In the genomic region with DNA sequence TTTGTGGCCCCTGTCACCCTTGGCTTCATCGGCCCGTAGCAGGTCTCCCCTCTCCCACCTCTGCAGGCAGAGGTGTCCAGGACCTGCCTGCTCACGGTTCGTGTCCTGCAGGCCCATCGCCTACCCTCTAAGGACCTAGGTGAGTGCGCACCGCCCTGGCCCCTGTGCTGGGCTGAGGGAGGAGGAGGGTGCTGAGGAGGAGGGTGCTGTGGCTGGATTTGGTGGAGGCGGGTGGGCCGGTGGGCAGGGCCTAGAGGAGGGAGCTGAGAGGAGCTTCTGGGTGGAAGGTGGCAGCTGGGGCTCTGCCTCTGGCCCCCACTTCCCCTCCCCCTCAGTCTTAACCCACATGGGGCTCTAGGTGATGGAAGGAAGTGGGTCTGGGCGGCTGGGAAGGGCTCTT, we compare ENCODE assay signal across 19 cellular contexts. TPM values are rescaled to one million over a fixed set of nuclear protein-coding genes. Genes with fewer than 3 reads are reported as not detected.
DNase-seq lines count a peak whose midpoint lies in the region; ATAC-seq, FAIRE-seq and TF ChIP-seq lines count a peak whose summit lies in the region.
"Had no signal": no experiment of that assay in that cellular context is flagged by ENCODE, and none has a peak within 500 bp of the region (broad histone marks: within the 10 kb centered on the region; RNA-seq: fewer than 3 reads in every experiment).

No MANE protein-coding gene starts in this region.

- peak overlapping the region in 8 of 11 experiments; percentile 52 to 73 (median 65); a peak in 12 of 22 replicates for H3K4me2 ChIP-seq in BLaER1 treated with 17β-estradiol and CSF1 and Interleukin-3, amounts not matched to agents 10 nM and 100 nM
- no peak overlapping the region for H3K4me2 ChIP-seq in K562 (ENCODE audit: insufficient read depth, low read length)

- POLR2A ChIA-PET in HEK293 (lab: Yijun Ruan, JAX) (no interaction called here), K562 (lab: Yijun Ruan, JAX) (interaction anchor here (1.1 to 2.1 kb wide), 3 partner anchors 11 to 30 kb away, joined by 4 to 9 read pairs (median 5); no protein-coding TSS in a partner anchor)

- no peaks in the 10 kb centered on the region for H3K9me3 ChIP-seq in BLaER1 treated with 17β-estradiol and CSF1 and Interleukin-3, amounts not matched to agents 10 nM and 100 nM (replicated peaks in 1 of 11)
- H3K9me3 ChIP-seq in HEK293 (ENCODE audit: control insufficient read depth, insufficient read depth, low read depth, low read length): no peaks in the 10 kb centered on the region
- H3K9me3 ChIP-seq in K562 (replicated peaks; ENCODE audit: control insufficient read depth, insufficient read depth, low read depth, low read length): no peaks in the 10 kb centered on the region
- H3K9me3 ChIP-seq: HAP-1 had no signal

- H2AFZ ChIP-seq in K562 (ENCODE audit: low read depth, low read length): no peak overlapping the region

- no peaks in the 10 kb centered on the region for H3K27me3 ChIP-seq in BLaER1 treated with 17β-estradiol and CSF1 and Interleukin-3, amounts not matched to agents 10 nM and 100 nM
- no peaks in the 10 kb centered on the region for H3K27me3 ChIP-seq in K562 (ENCODE audit: control insufficient read depth in 2 of 2, insufficient read depth in 2 of 2, low read length in 2 of 2)

- H3K9ac ChIP-seq in BLaER1 treated with 17β-estradiol and CSF1 and Interleukin-3, amounts not matched to agents 10 nM and 100 nM: peak overlapping the region in 2 of 11 experiments; percentile 24 to 27; a peak in 1 of 22 replicates
- 0 out of 4 replicates have a peak overlapping the region, but pooled peaks of 1 of the 2 experiments have one; percentile 36 for H3K9ac ChIP-seq in K562 (ENCODE audit: insufficient read depth in 1 of 2, low read depth in 2 of 2, low read length in 2 of 2)

- peaks cover 16 to 83% (median 71%) of the 10 kb centered on the region in 10 experiments for H3K4me1 ChIP-seq in BLaER1 treated with 17β-estradiol and CSF1 and Interleukin-3, amounts not matched to agents 10 nM and 100 nM
- no peaks in the 10 kb centered on the region for H3K4me1 ChIP-seq in HEK293 (ENCODE audit: control insufficient read depth, insufficient read depth, low read length)
- peaks cover 0 to 21% of the 10 kb centered on the region in 2 experiments; a peak in 2 of 5 replicates for H3K4me1 ChIP-seq in K562 (replicated peaks in 1 of 2; ENCODE audit: control insufficient read depth in 2 of 2, insufficient read depth in 2 of 2, low read length in 2 of 2)
- H3K4me1 ChIP-seq: HAP-1 had no signal

- no peak for TF ChIP-seq POLR2A in K562 (conservative IDR thresholded peaks at IDR 0.05)

- intact Hi-C loops in K562 (cut with micrococcal nuclease): no loop called here

- CTCF ChIA-PET in HEK293 (lab: Yijun Ruan, JAX) (no interaction called here), K562 (lab: Yijun Ruan, JAX; ENCODE audit: low intra/inter-chr PET ratio) (no interaction called here)

- BruUV-seq in K562 (replicated peaks; lab: Mats Ljungman, UMichigan): no TSS peak

- TF ChIP-seq CTCF in HEK293 (tag by site-specific recombination; IDR thresholded peaks at IDR 0.05) (no peak), K562 (IDR thresholded peaks at IDR 0.05 in 2 of 3, conservative IDR thresholded peaks at IDR 0.05 in 1 of 3; ENCODE audit: insufficient read depth in 2 of 3, low read depth in 1 of 3, low read length in 3 of 3) (no peak), GM20000 (IDR thresholded peaks at IDR 0.05; ENCODE audit: extremely low read depth, missing control alignments) (no peak)

- no peaks in the 10 kb centered on the region for H3K79me2 ChIP-seq in K562 (ENCODE audit: control insufficient read depth, insufficient read depth, low read length)

- peaks cover 0 to 69% (median 16%) of the 10 kb centered on the region in 11 experiments; a peak in 13 of 22 replicates for H4K20me1 ChIP-seq in BLaER1 treated with 17β-estradiol and CSF1 and Interleukin-3, amounts not matched to agents 10 nM and 100 nM
- H4K20me1 ChIP-seq in K562 (replicated peaks; ENCODE audit: control insufficient read depth, insufficient read depth, low read length): no peaks in the 10 kb centered on the region

- FAIRE-seq in K562 (lab: Jason Lieb, UNC): no peak
- FAIRE-seq: GM12892, GM19239, H1, HepG2, HTR-8/SVneo had no signal

- in situ Hi-C loops in K562 (cut with MboI): no loop called here

- TF ChIP-seq RAD21 in K562 (CRISPR knock-in tag; conservative IDR thresholded peaks at IDR 0.05 in 1 of 2, IDR thresholded peaks at IDR 0.05 in 1 of 2): no peak

- no peaks in the 10 kb centered on the region for H3K9me1 ChIP-seq in K562 (ENCODE audit: control insufficient read depth, insufficient read depth, low read length)

- DNase-seq in K562 (ENCODE audit: extremely low read depth in 1 of 4, low spot score in 3 of 4): no peak
- DNase-seq in caudate nucleus (lab: John Stamatoyannopoulos, UW): no peak
- no peak for DNase-seq in 8988T
- DNase-seq in GM20000 (ENCODE audit: low spot score): no peak
- DNase-seq: AML-193; C1 segment of cervical spinal cord; CD4-positive, alpha-beta memory T cell; DND-41; GDM1; HFFc6 had no signal

- no peak overlapping the region for H3K27ac ChIP-seq in BLaER1 treated with 17β-estradiol and CSF1 and Interleukin-3, amounts not matched to agents 10 nM and 100 nM
- no peak overlapping the region for H3K27ac ChIP-seq in HEK293 (ENCODE audit: extremely low read depth, low read depth, low read length)
- no peak overlapping the region for H3K27ac ChIP-seq in K562 (ENCODE audit: extremely low read depth, low read depth, low read length)
- peak overlapping the region in 8 of 21 experiments; percentile 17 to 84 (median 74) for H3K27ac ChIP-seq in skin epidermis
- H3K27ac ChIP-seq in caudate nucleus (ENCODE audit: low read depth, low read length): no peak overlapping the region

- ATAC-seq in K562: no peak
- ATAC-seq: HepG2 had no signal

- H3K4me3 ChIP-seq in BLaER1 treated with 17β-estradiol and CSF1 and Interleukin-3, amounts not matched to agents 10 nM and 100 nM: no peak overlapping the region
- no peak overlapping the region for H3K4me3 ChIP-seq in HEK293 (ENCODE audit: low read depth, low read length)
- H3K4me3 ChIP-seq in K562: no peak overlapping the region
- peak overlapping the region in 4 of 7 experiments; percentile 3 to 24 (median 12) for H3K4me3 ChIP-seq in skin epidermis
- H3K4me3 ChIP-seq: HAP-1 had no signal

- TF ChIP-seq EP300 in K562 (IDR thresholded peaks at IDR 0.05; ENCODE audit: low read length): no peak

- peaks cover 0 to 43% (median 11%) of the 10 kb centered on the region in 11 experiments; a peak in 10 of 22 replicates for H3K36me3 ChIP-seq in BLaER1 treated with 17β-estradiol and CSF1 and Interleukin-3, amounts not matched to agents 10 nM and 100 nM
- H3K36me3 ChIP-seq in HEK293 (ENCODE audit: control insufficient read depth in 2 of 2, insufficient read depth in 1 of 2, low read length in 2 of 2): no peaks in the 10 kb centered on the region
- H3K36me3 ChIP-seq in K562 (ENCODE audit: control insufficient read depth, insufficient read depth, low read length): no peaks in the 10 kb centered on the region
- H3K36me3 ChIP-seq: HAP-1 had no signal

- WGBS in K562 (ENCODE audit: insufficient coverage, low coverage, missing lambda C conversion rate): 51% methylated on average over 7 of the region's 10 CpGs

RNA-seq across cellular contexts. Expression of gene PLA2G4B, which starts 1.4 kb away (rescaled TPM):
- 22.3 and 55.4 TPM in 2 replicates for total RNA-seq in K562 (2011; cell fraction: chromatin; rRNA removed; ENCODE audit: low replicate concordance)
- 26.3 and 28.8 TPM in 2 replicates for total RNA-seq in K562 (2011; cell fraction: nucleolus; rRNA removed)
- total RNA-seq in K562 (2011; cell fraction: nucleoplasm; rRNA removed): 13.2 and 21.9 TPM in 2 replicates
- total RNA-seq in K562 (2014; rRNA removed): 3.9 TPM in 2 replicates
- total RNA-seq in K562 (2014; rRNA removed; fragmentation: Illumina TruSeq; extraction: Trizol): 0.89 and 2.1 TPM in 2 replicates
- 1.3 and 1.4 TPM in 2 replicates for total RNA-seq in K562 (2015; rRNA removed; fragmentation: Illumina TruSeq; extraction: Trizol)
- 2.8 and 5.2 TPM in 2 replicates for total RNA-seq in K562 (2021)
- polyA plus RNA-seq in K562 (2011; rRNA removed): 4.3 and 7.0 TPM in 2 replicates
- polyA plus RNA-seq in K562 (2011; cell fraction: cytosol; rRNA removed): 3.1 and 4.8 TPM in 2 replicates
- 48.4 and 61.4 TPM in 2 replicates for polyA plus RNA-seq in K562 (2011; cell fraction: nucleus; rRNA removed)
- polyA plus RNA-seq in K562 (2012): 2.4 and 8.6 TPM in 2 replicates
- polyA plus RNA-seq in K562 (2014; fragmentation: Illumina TruSeq; extraction: Trizol): 2.7 and 2.8 TPM in 2 replicates
- polyA plus RNA-seq in K562 (2014; fragmentation: Nextera tagmentation; extraction: Ambion mirVana): under 1 TPM; 0.07 to 0.25 TPM
- 5.6 and 6.1 TPM in 2 replicates for polyA plus RNA-seq in K562 (2014; rRNA removed)
- 0.74 and 1.2 TPM in 2 replicates for polyA minus RNA-seq in K562 (2011; rRNA and poly(A)+ RNA removed)
- polyA minus RNA-seq in K562 (2011; cell fraction: cytosol; rRNA and poly(A)+ RNA removed): 1.1 and 1.5 TPM in 2 replicates
- 6.6 and 6.7 TPM in 2 replicates for polyA minus RNA-seq in K562 (2011; cell fraction: nucleus; rRNA and poly(A)+ RNA removed)

RNA-seq across cellular contexts. Expression of gene JMJD7, which starts 12.2 kb away (rescaled TPM):
- total RNA-seq in K562 (2011; cell fraction: chromatin; rRNA removed; ENCODE audit: low replicate concordance): 7.0 and 13.8 TPM in 2 replicates
- 7.2 and 8.5 TPM in 2 replicates for total RNA-seq in K562 (2011; cell fraction: nucleolus; rRNA removed)
- total RNA-seq in K562 (2011; cell fraction: nucleoplasm; rRNA removed): 12.6 and 15.4 TPM in 2 replicates
- total RNA-seq in K562 (2014; rRNA removed) (6.1 and 11.3 TPM in 2 replicates), K562 (2014; rRNA removed; fragmentation: Illumina TruSeq; extraction: Trizol) (3.2 and 3.8 TPM in 2 replicates), K562 (2015; rRNA removed; fragmentation: Illumina TruSeq; extraction: Trizol) (4.3 and 5.3 TPM in 2 replicates), K562 (2021) (12.2 and 13.1 TPM in 2 replicates)
- polyA plus RNA-seq in K562 (2011; rRNA removed) (7.9 and 8.8 TPM in 2 replicates), K562 (2014; fragmentation: Illumina TruSeq; extraction: Trizol) (6.8 and 9.4 TPM in 2 replicates), K562 (2014; fragmentation: Nextera tagmentation; extraction: Ambion mirVana) (1 to 10 TPM; 1.2 to 2.9 TPM), K562 (2014; rRNA removed) (9.7 and 13.9 TPM in 2 replicates)
- 8.0 and 19.6 TPM in 2 replicates for polyA plus RNA-seq in K562 (2011; cell fraction: cytosol; rRNA removed)
- 18.0 and 36.7 TPM in 2 replicates for polyA plus RNA-seq in K562 (2011; cell fraction: nucleus; rRNA removed)
- polyA plus RNA-seq in K562 (2012): 7.7 and 16.3 TPM in 2 replicates
- 0.60 and 3.0 TPM in 2 replicates for polyA minus RNA-seq in K562 (2011; rRNA and poly(A)+ RNA removed)
- polyA minus RNA-seq in K562 (2011; cell fraction: cytosol; rRNA and poly(A)+ RNA removed): 4.1 and 4.4 TPM in 2 replicates
- 4.0 and 4.7 TPM in 2 replicates for polyA minus RNA-seq in K562 (2011; cell fraction: nucleus; rRNA and poly(A)+ RNA removed)

RNA-seq across cellular contexts. Expression of gene SPTBN5, which starts 53.8 kb away (rescaled TPM):
- 0.30 TPM in 1 of 2 replicates, not detected in the other for total RNA-seq in K562 (2011; cell fraction: chromatin; rRNA removed; ENCODE audit: low replicate concordance)
- under 0.01 TPM in 2 replicates for total RNA-seq in K562 (2011; cell fraction: nucleolus; rRNA removed)
- total RNA-seq in K562 (2011; cell fraction: nucleoplasm; rRNA removed): 0.08 TPM in 1 of 2 replicates, not detected in the other
- total RNA-seq in K562 (2014; rRNA removed) (not detected in 2 replicates), K562 (2014; rRNA removed; fragmentation: Illumina TruSeq; extraction: Trizol) (not detected in 2 replicates), K562 (2015; rRNA removed; fragmentation: Illumina TruSeq; extraction: Trizol) (not detected in 2 replicates), K562 (2021) (0.02 TPM in 1 of 2 replicates, not detected in the other)
- polyA plus RNA-seq in K562 (2011; rRNA removed) (0.01 TPM in 1 of 2 replicates, not detected in the other), K562 (2014; fragmentation: Illumina TruSeq; extraction: Trizol) (not detected in 2 replicates), K562 (2014; fragmentation: Nextera tagmentation; extraction: Ambion mirVana) (not detected), K562 (2014; rRNA removed) (not detected in 2 replicates)
- 0.01 and 0.03 TPM in 2 replicates for polyA plus RNA-seq in K562 (2011; cell fraction: cytosol; rRNA removed)
- polyA plus RNA-seq in K562 (2011; cell fraction: nucleus; rRNA removed): 0.15 and 0.20 TPM in 2 replicates
- polyA plus RNA-seq in K562 (2012): under 0.01 and 0.03 TPM in 2 replicates
- not detected in 2 replicates for polyA minus RNA-seq in K562 (2011; rRNA and poly(A)+ RNA removed)
- polyA minus RNA-seq in K562 (2011; cell fraction: cytosol; rRNA and poly(A)+ RNA removed): not detected in 2 replicates
- under 0.01 TPM in 1 of 2 replicates, not detected in the other for polyA minus RNA-seq in K562 (2011; cell fraction: nucleus; rRNA and poly(A)+ RNA removed)

Comparison
In these comparisons a context has a peak if more than half of its experiments do, and no peak if none do; other contexts are left out.
1. H3K4me3 ChIP-seq: peak in skin epidermis (4 of 7); none in BLaER1 treated with 17β-estradiol and CSF1 and Interleukin-3, amounts not matched to agents 10 nM and 100 nM (0 of 10), HEK293 (single experiment) and K562 (single experiment).